ENCODE assay signal across 1 cellular context in the genomic region with DNA sequence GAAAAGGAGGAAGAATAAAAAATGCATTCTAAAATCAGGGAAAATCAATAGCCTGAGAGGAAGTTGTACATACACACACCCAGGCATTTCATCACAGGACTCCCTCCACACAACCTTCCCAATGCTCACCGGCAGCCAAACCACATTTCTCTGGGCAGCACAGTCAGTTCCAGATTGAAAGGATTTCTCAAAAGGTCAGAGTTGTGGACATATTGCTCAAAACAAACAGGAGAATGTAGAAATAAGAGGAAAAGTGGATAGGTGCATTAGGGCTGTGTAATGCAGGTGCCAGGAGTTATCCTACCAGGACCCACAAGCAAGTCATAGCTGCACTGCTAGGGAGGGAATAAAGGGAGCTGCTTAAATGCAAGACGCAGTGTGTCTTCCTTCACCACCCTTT.
TF ChIP-seq lines count a peak whose summit lies in the region.

No MANE protein-coding gene starts in this region.

TF ChIP-seq in HepG2, 621 proteins besides CTCF, POLR2A, EP300 and RAD21 (continued from another document and continues in another):
- no peak for TF ChIP-seq SNAPC4 (CRISPR knock-in tag; IDR thresholded peaks at IDR 0.05)
- no peak for TF ChIP-seq HIC2 (CRISPR knock-in tag; IDR thresholded peaks at IDR 0.05; ENCODE audit: low read depth)
- peak; percentile 75 for TF ChIP-seq MED1 (CRISPR knock-in tag; IDR thresholded peaks at IDR 0.05)
- TF ChIP-seq HDAC2 (CRISPR knock-in tag; IDR thresholded peaks at IDR 0.05) = peak; percentile 79
- TF ChIP-seq, protein P1, sequence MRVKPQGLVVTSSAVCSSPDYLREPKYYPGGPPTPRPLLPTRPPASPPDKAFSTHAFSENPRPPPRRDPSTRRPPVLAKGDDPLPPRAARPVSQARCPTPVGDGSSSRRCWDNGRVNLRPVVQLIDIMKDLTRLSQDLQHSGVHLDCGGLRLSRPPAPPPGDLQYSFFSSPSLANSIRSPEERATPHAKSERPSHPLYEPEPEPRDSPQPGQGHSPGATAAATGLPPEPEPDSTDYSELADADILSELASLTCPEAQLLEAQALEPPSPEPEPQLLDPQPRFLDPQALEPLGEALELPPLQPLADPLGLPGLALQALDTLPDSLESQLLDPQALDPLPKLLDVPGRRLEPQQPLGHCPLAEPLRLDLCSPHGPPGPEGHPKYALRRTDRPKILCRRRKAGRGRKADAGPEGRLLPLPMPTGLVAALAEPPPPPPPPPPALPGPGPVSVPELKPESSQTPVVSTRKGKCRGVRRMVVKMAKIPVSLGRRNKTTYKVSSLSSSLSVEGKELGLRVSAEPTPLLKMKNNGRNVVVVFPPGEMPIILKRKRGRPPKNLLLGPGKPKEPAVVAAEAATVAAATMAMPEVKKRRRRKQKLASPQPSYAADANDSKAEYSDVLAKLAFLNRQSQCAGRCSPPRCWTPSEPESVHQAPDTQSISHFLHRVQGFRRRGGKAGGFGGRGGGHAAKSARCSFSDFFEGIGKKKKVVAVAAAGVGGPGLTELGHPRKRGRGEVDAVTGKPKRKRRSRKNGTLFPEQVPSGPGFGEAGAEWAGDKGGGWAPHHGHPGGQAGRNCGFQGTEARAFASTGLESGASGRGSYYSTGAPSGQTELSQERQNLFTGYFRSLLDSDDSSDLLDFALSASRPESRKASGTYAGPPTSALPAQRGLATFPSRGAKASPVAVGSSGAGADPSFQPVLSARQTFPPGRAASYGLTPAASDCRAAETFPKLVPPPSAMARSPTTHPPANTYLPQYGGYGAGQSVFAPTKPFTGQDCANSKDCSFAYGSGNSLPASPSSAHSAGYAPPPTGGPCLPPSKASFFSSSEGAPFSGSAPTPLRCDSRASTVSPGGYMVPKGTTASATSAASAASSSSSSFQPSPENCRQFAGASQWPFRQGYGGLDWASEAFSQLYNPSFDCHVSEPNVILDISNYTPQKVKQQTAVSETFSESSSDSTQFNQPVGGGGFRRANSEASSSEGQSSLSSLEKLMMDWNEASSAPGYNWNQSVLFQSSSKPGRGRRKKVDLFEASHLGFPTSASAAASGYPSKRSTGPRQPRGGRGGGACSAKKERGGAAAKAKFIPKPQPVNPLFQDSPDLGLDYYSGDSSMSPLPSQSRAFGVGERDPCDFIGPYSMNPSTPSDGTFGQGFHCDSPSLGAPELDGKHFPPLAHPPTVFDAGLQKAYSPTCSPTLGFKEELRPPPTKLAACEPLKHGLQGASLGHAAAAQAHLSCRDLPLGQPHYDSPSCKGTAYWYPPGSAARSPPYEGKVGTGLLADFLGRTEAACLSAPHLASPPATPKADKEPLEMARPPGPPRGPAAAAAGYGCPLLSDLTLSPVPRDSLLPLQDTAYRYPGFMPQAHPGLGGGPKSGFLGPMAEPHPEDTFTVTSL (CRISPR knock-in tag; IDR thresholded peaks at IDR 0.05; ENCODE audit: borderline replicate concordance) = peak; percentile 78; the same call in 1 of the 2 replicates
- TF ChIP-seq RARG (CRISPR knock-in tag; IDR thresholded peaks at IDR 0.05; ENCODE audit: low read depth) = no peak
- TF ChIP-seq ETV5 (CRISPR knock-in tag; IDR thresholded peaks at IDR 0.05; ENCODE audit: borderline replicate concordance) = peak; percentile 48; the same call in 1 of the 2 replicates
- peak; percentile 49; the same call in 1 of the 2 replicates for TF ChIP-seq ZSCAN5A (CRISPR knock-in tag; IDR thresholded peaks at IDR 0.05; ENCODE audit: borderline replicate concordance)
- TF ChIP-seq SOX13 (IDR thresholded peaks at IDR 0.05) = 0 out of 2 replicates have a peak, but pooled peaks have one; percentile 23
- peak in 1 of 2 experiments; percentile 83; a peak in 2 of 4 replicates for TF ChIP-seq SOX13 (CRISPR knock-in tag; conservative IDR thresholded peaks at IDR 0.05 in 1 of 2, IDR thresholded peaks at IDR 0.05 in 1 of 2)
- peak; percentile 88 for TF ChIP-seq ZNF121 (CRISPR knock-in tag; IDR thresholded peaks at IDR 0.05)
- 0 out of 2 replicates have a peak, but pooled peaks have one; percentile 37 for TF ChIP-seq ESRRA (CRISPR knock-in tag; IDR thresholded peaks at IDR 0.05; ENCODE audit: low read depth)
- TF ChIP-seq NR2F1 (CRISPR knock-in tag; IDR thresholded peaks at IDR 0.05) = peak; percentile 78 to 84
- TF ChIP-seq PHF8 (CRISPR knock-in tag; IDR thresholded peaks at IDR 0.05) = 0 out of 2 replicates have a peak, but pooled peaks have one; percentile 21
- peak; percentile 45 for TF ChIP-seq ELF3 (CRISPR knock-in tag; IDR thresholded peaks at IDR 0.05)
- TF ChIP-seq SYNCRIP (IDR thresholded peaks at IDR 0.05; ENCODE audit: insufficient read depth, low read depth, low read length) = no peak
- no peak for TF ChIP-seq XRCC5 (optimal IDR thresholded peaks at IDR 0.05; ENCODE audit: low read length)
- no peak for TF ChIP-seq NFYB (CRISPR knock-in tag; IDR thresholded peaks at IDR 0.05)
- TF ChIP-seq ZNF841 (CRISPR knock-in tag; IDR thresholded peaks at IDR 0.05; ENCODE audit: borderline replicate concordance) = no peak
- TF ChIP-seq WIZ (CRISPR knock-in tag; IDR thresholded peaks at IDR 0.05) = no peak
- TF ChIP-seq ZFX (CRISPR knock-in tag; IDR thresholded peaks at IDR 0.05; ENCODE audit: low read depth) = 0 out of 2 replicates have a peak, but pooled peaks have one; percentile 7
- TF ChIP-seq ZNF160 (CRISPR knock-in tag; IDR thresholded peaks at IDR 0.05) = no peak
- no peak for TF ChIP-seq NR1H2 (CRISPR knock-in tag; IDR thresholded peaks at IDR 0.05; ENCODE audit: borderline replicate concordance, low read depth)
- no peak for TF ChIP-seq ZNF383 (CRISPR knock-in tag; IDR thresholded peaks at IDR 0.05; ENCODE audit: borderline replicate concordance)
- TF ChIP-seq SMAD1 (CRISPR knock-in tag; IDR thresholded peaks at IDR 0.05; ENCODE audit: borderline replicate concordance, low read depth) = no peak
- TF ChIP-seq, protein P2, sequence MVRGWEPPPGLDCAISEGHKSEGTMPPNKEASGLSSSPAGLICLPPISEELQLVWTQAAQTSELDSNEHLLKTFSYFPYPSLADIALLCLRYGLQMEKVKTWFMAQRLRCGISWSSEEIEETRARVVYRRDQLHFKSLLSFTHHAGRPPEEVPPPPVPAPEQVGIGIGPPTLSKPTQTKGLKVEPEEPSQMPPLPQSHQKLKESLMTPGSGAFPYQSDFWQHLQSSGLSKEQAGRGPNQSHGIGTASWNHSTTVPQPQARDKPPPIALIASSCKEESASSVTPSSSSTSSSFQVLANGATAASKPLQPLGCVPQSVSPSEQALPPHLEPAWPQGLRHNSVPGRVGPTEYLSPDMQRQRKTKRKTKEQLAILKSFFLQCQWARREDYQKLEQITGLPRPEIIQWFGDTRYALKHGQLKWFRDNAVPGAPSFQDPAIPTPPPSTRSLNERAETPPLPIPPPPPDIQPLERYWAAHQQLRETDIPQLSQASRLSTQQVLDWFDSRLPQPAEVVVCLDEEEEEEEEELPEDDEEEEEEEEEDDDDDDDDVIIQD (CRISPR knock-in tag; IDR thresholded peaks at IDR 0.05; ENCODE audit: low read depth) = peak; percentile 73; the same call in 1 of the 2 replicates
- no peak for TF ChIP-seq ZNF747 (CRISPR knock-in tag; IDR thresholded peaks at IDR 0.05; ENCODE audit: borderline replicate concordance)
- TF ChIP-seq RARA (CRISPR knock-in tag; IDR thresholded peaks at IDR 0.05) = peak; percentile 89
- TF ChIP-seq ZNF614 (CRISPR knock-in tag; IDR thresholded peaks at IDR 0.05; ENCODE audit: borderline replicate concordance) = peak; percentile 69; the same call in 1 of the 2 replicates
- no peak for TF ChIP-seq SNAI1 (CRISPR knock-in tag; IDR thresholded peaks at IDR 0.05; ENCODE audit: borderline replicate concordance)
- TF ChIP-seq CCAR2 (optimal IDR thresholded peaks at IDR 0.05; ENCODE audit: low read depth, low read length) = no peak
- TF ChIP-seq, protein P3, sequence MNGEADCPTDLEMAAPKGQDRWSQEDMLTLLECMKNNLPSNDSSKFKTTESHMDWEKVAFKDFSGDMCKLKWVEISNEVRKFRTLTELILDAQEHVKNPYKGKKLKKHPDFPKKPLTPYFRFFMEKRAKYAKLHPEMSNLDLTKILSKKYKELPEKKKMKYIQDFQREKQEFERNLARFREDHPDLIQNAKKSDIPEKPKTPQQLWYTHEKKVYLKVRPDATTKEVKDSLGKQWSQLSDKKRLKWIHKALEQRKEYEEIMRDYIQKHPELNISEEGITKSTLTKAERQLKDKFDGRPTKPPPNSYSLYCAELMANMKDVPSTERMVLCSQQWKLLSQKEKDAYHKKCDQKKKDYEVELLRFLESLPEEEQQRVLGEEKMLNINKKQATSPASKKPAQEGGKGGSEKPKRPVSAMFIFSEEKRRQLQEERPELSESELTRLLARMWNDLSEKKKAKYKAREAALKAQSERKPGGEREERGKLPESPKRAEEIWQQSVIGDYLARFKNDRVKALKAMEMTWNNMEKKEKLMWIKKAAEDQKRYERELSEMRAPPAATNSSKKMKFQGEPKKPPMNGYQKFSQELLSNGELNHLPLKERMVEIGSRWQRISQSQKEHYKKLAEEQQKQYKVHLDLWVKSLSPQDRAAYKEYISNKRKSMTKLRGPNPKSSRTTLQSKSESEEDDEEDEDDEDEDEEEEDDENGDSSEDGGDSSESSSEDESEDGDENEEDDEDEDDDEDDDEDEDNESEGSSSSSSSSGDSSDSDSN (CRISPR knock-in tag; IDR thresholded peaks at IDR 0.05) = 0 out of 2 replicates have a peak, but pooled peaks have one; percentile 24
- TF ChIP-seq FOXO1 (CRISPR knock-in tag; IDR thresholded peaks at IDR 0.05) = peak; percentile 67
- no peak for TF ChIP-seq NONO (IDR thresholded peaks at IDR 0.05)
- no peak for TF ChIP-seq NONO (CRISPR knock-in tag; conservative IDR thresholded peaks at IDR 0.05)
- TF ChIP-seq ZNF501 (CRISPR knock-in tag; IDR thresholded peaks at IDR 0.05) = no peak
- TF ChIP-seq HNF4G (IDR thresholded peaks at IDR 0.05; ENCODE audit: borderline replicate concordance, low read depth, low read length) = peak; percentile 65; the same call in 1 of the 2 replicates
- TF ChIP-seq HNF4G (CRISPR knock-in tag; IDR thresholded peaks at IDR 0.05; ENCODE audit: borderline replicate concordance, low read depth) = no peak
- TF ChIP-seq ONECUT2 (CRISPR knock-in tag; IDR thresholded peaks at IDR 0.05) = peak; percentile 83
- no peak for TF ChIP-seq GABPA (IDR thresholded peaks at IDR 0.05; ENCODE audit: low read depth, low read length)
- TF ChIP-seq GABPA (CRISPR knock-in tag; IDR thresholded peaks at IDR 0.05; ENCODE audit: low read depth) = no peak
- TF ChIP-seq SMAD9 (CRISPR knock-in tag; IDR thresholded peaks at IDR 0.05) = no peak
- TF ChIP-seq ZNF280B (CRISPR knock-in tag; IDR thresholded peaks at IDR 0.05; ENCODE audit: borderline replicate concordance) = no peak
